In the genomic region with DNA sequence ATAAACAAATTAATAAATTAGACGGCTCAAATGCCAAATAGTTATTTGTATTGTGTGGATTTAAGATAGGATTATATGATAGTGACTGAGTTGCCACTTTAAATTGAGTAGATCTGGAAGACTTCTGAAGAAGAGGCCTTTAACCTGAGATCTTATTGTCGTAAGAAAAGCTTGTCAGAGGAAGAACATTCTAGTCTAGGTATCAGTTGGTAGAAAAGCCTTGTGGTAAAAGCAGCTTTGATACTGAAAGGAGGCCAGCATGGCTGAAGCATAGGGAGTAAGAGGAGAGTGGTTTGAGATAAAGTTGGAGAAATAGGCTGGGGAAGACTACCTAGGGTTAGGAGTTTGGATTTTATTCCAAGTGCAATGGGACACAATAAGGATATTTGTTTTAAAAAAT, we compare ENCODE assay signal across 20 cellular contexts. TPM values are rescaled to one million over a fixed set of nuclear protein-coding genes. Genes with fewer than 3 reads are reported as not detected.
DNase-seq lines count a peak whose midpoint lies in the region; ATAC-seq and TF ChIP-seq lines count a peak whose summit lies in the region.
"Had no signal": no experiment of that assay in that cellular context is flagged by ENCODE, and none has a peak within 500 bp of the region (broad histone marks: within the 10 kb centered on the region; RNA-seq: fewer than 3 reads in every experiment).

No MANE protein-coding gene starts in this region.

- H3K4me3 Mint-ChIP-seq in CD4-positive, CD25-positive, alpha-beta regulatory T cell = peak overlapping the region in 3 of 4 donors; percentile 24 to 73 (median 26)
- H3K4me3 Mint-ChIP-seq in CD4-positive, alpha-beta T cell = peak overlapping the region; percentile 62
- no peak overlapping the region for H3K4me3 Mint-ChIP-seq in activated B cell treated with CpG ODN at 0.5 μM for 24 hours
- H3K4me3 Mint-ChIP-seq: activated T-cell treated with anti-CD3 and anti-CD28 coated beads, Interleukin-2, amount 50 U/mL, for 4 hours; HFFc6 had no signal

- peaks cover 69% of the 10 kb centered on the region for H3K4me1 ChIP-seq in CD4-positive, CD25-positive, alpha-beta regulatory T cell (ENCODE audit: control insufficient read depth, insufficient read depth, low read length, poor library complexity, severe bottlenecking)
- H3K4me1 ChIP-seq in effector memory CD4-positive, alpha-beta T cell (ENCODE audit: control insufficient read depth, insufficient read depth, low read length, poor library complexity, severe bottlenecking) = peaks cover 62% of the 10 kb centered on the region
- H3K4me1 ChIP-seq: psoas muscle, sigmoid colon had no signal

- no peaks in the 10 kb centered on the region for H3K27me3 Mint-ChIP-seq in CD4-positive, CD25-positive, alpha-beta regulatory T cell
- no peaks in the 10 kb centered on the region for H3K27me3 Mint-ChIP-seq in CD4-positive, alpha-beta T cell
- H3K27me3 Mint-ChIP-seq in activated B cell treated with CpG ODN at 0.5 μM for 24 hours = no peaks in the 10 kb centered on the region

- H3K4me3 ChIP-seq in CD4-positive, CD25-positive, alpha-beta regulatory T cell (ENCODE audit: low read depth, low read length) = peak overlapping the region; percentile 21
- no peak overlapping the region for H3K4me3 ChIP-seq in effector memory CD4-positive, alpha-beta T cell (ENCODE audit: insufficient read depth, low read depth, low read length, poor library complexity, severe bottlenecking)
- no peak overlapping the region for H3K4me3 ChIP-seq in WERI-Rb-1 (ENCODE audit: low read depth, low read length)
- H3K4me3 ChIP-seq: psoas muscle, sigmoid colon, SK-N-MC had no signal

- CTCF ChIA-PET in CD4-positive, alpha-beta T cell (lab: Charles Lee) = interaction anchor here (0.8 to 1.6 kb wide), 6 partner anchors 86 to 384 kb away, joined by 3 to 10 read pairs (median 3); no protein-coding TSS in a partner anchor
- CTCF ChIA-PET in activated B cell treated with CpG ODN at 0.5 μM for 24 hours (lab: Charles Lee) = interaction anchor here (0.7 to 10.1 kb wide), 3 partner anchors 10 to 432 kb away, joined by 3 to 130 read pairs (median 4); no protein-coding TSS in a partner anchor

- H3K9me3 ChIP-seq in CD4-positive, CD25-positive, alpha-beta regulatory T cell (ENCODE audit: control insufficient read depth in 2 of 2, low read length in 2 of 2) = no peaks in the 10 kb centered on the region
- H3K9me3 ChIP-seq in CD4-positive, alpha-beta T cell (ENCODE audit: control insufficient read depth, low read length) = no peaks in the 10 kb centered on the region
- no peaks in the 10 kb centered on the region for H3K9me3 ChIP-seq in effector memory CD4-positive, alpha-beta T cell (ENCODE audit: control insufficient read depth, low read length)
- H3K9me3 ChIP-seq in WERI-Rb-1 (ENCODE audit: severe bottlenecking) = no peaks in the 10 kb centered on the region
- H3K9me3 ChIP-seq: psoas muscle, sigmoid colon had no signal

- H3K27ac ChIP-seq in CD4-positive, CD25-positive, alpha-beta regulatory T cell (ENCODE audit: insufficient read depth, low read length, poor library complexity, severe bottlenecking) = peak overlapping the region; percentile 68
- peak overlapping the region; percentile 59 for H3K27ac ChIP-seq in CD4-positive, alpha-beta T cell (ENCODE audit: low read depth, low read length)
- H3K27ac ChIP-seq in effector memory CD4-positive, alpha-beta T cell (ENCODE audit: insufficient read depth, low read length, poor library complexity, severe bottlenecking) = peak overlapping the region; percentile 62
- no peak overlapping the region for H3K27ac ChIP-seq in WERI-Rb-1
- H3K27ac ChIP-seq: KMS-11, psoas muscle, sigmoid colon, SK-N-MC had no signal

- peaks cover 22 to 39% (median 30%) of the 10 kb centered on the region in 4 donors for H3K4me1 Mint-ChIP-seq in CD4-positive, CD25-positive, alpha-beta regulatory T cell
- peaks cover 27% of the 10 kb centered on the region for H3K4me1 Mint-ChIP-seq in CD4-positive, alpha-beta T cell (ENCODE audit: low read depth)
- H3K4me1 Mint-ChIP-seq in activated B cell treated with CpG ODN at 0.5 μM for 24 hours = peaks cover 16% of the 10 kb centered on the region

- TF ChIP-seq CTCF in CD4-positive, alpha-beta T cell (IDR thresholded peaks at IDR 0.05) = no peak
- no peak for TF ChIP-seq CTCF in activated B cell treated with CpG ODN at 0.5 μM for 24 hours (IDR thresholded peaks at IDR 0.05)
- no peak for TF ChIP-seq CTCF in WERI-Rb-1 (IDR thresholded peaks at IDR 0.05; ENCODE audit: low read depth, low read length)

- POLR2A ChIA-PET in CD4-positive, alpha-beta T cell (lab: Charles Lee) = interaction anchor here (0.7 to 6.5 kb wide), 8 partner anchors 17 to 433 kb away, joined by 3 to 50 read pairs (median 10); a partner anchor contains a TSS
- POLR2A ChIA-PET in activated B cell treated with CpG ODN at 0.5 μM for 24 hours (lab: Charles Lee) = interaction anchor here (1.4 kb wide), 1 partner anchor 311 kb away, joined by 5 read pairs; no protein-coding TSS in a partner anchor

- no peaks in the 10 kb centered on the region for H3K27me3 ChIP-seq in CD4-positive, CD25-positive, alpha-beta regulatory T cell (ENCODE audit: control insufficient read depth, insufficient read depth, low read length)
- H3K27me3 ChIP-seq in CD4-positive, alpha-beta T cell (ENCODE audit: control insufficient read depth, insufficient read depth, low read length) = no peaks in the 10 kb centered on the region
- no peaks in the 10 kb centered on the region for H3K27me3 ChIP-seq in effector memory CD4-positive, alpha-beta T cell (replicated peaks; ENCODE audit: control insufficient read depth, insufficient read depth, low read length, poor library complexity, severe bottlenecking)
- no peaks in the 10 kb centered on the region for H3K27me3 ChIP-seq in WERI-Rb-1 (ENCODE audit: insufficient read depth, low read depth, severe bottlenecking)
- H3K27me3 ChIP-seq: sigmoid colon had no signal

- H3K27ac Mint-ChIP-seq in CD4-positive, CD25-positive, alpha-beta regulatory T cell = peak overlapping the region in 1 of 3 donors; percentile 77
- H3K27ac Mint-ChIP-seq in CD4-positive, alpha-beta T cell = no peak overlapping the region
- H3K27ac Mint-ChIP-seq in activated B cell treated with CpG ODN at 0.5 μM for 24 hours = peak overlapping the region; percentile 24

- H3K36me3 ChIP-seq in CD4-positive, CD25-positive, alpha-beta regulatory T cell (ENCODE audit: control insufficient read depth, insufficient read depth, low read length) = peaks cover 4% of the 10 kb centered on the region
- H3K36me3 ChIP-seq in effector memory CD4-positive, alpha-beta T cell (ENCODE audit: control insufficient read depth, insufficient read depth, low read length) = no peaks in the 10 kb centered on the region
- H3K36me3 ChIP-seq in WERI-Rb-1 = no peaks in the 10 kb centered on the region

- DNase-seq in CD4-positive, CD25-positive, alpha-beta regulatory T cell = no peak
- no peak for DNase-seq in CD4-positive, alpha-beta T cell
- DNase-seq in activated B cell treated with CpG ODN at 0.5 μM for 24 hours = no peak
- DNase-seq in effector memory CD4-positive, alpha-beta T cell = no peak
- DNase-seq in WERI-Rb-1 = no peak
- no peak for DNase-seq in NCI-H748 treated with DMSO at 0.1 percent for 48 hours (lab: John Stamatoyannopoulos, UW)
- DNase-seq: C1 segment of cervical spinal cord; cerebellar nuclear complex; GOT3; HFFc6; mesendoderm; occipital lobe; psoas muscle; sigmoid colon; stimulated activated naive CD4-positive, alpha-beta T cell treated with Interleukin-2 at 50 U/mL for 16 hours had no signal

- no peak for ATAC-seq in CD4-positive, CD25-positive, alpha-beta regulatory T cell (ENCODE audit: low read depth in 2 of 2)
- ATAC-seq in CD4-positive, alpha-beta T cell (ENCODE audit: poor library complexity) = peak; percentile 28
- ATAC-seq in activated B cell treated with CpG ODN at 0.5 μM for 24 hours (ENCODE audit: low read depth) = no peak
- ATAC-seq in GM18873 (IDR thresholded peaks at IDR 0.05; ENCODE audit: low FRiP score, unreplicated experiment) = no peak
- ATAC-seq: left lobe of liver, psoas muscle had no signal

- intact Hi-C loops in CD4-positive, alpha-beta T cell (cut with DNase I, micrococcal nuclease) = loop anchor here (5.0 to 10.0 kb wide), 4 partner anchors 72 to 210 kb away; a partner anchor contains a TSS
- intact Hi-C loops in activated B cell treated with CpG ODN at 0.5 μM for 24 hours (cut with micrococcal nuclease) = loop anchor here (5.0 kb wide), 1 partner anchor 102 kb away; a partner anchor contains a TSS

- H3K9me3 Mint-ChIP-seq in CD4-positive, CD25-positive, alpha-beta regulatory T cell = peaks cover 0 to 1% (median 0%) of the 10 kb centered on the region in 7 donors
- H3K9me3 Mint-ChIP-seq in CD4-positive, alpha-beta T cell = peaks cover 2% of the 10 kb centered on the region
- no peaks in the 10 kb centered on the region for H3K9me3 Mint-ChIP-seq in activated B cell treated with CpG ODN at 0.5 μM for 24 hours
- H3K9me3 Mint-ChIP-seq: HFFc6 had no signal

- H3K36me3 Mint-ChIP-seq in CD4-positive, CD25-positive, alpha-beta regulatory T cell = peaks cover 21% of the 10 kb centered on the region
- peaks cover 37% of the 10 kb centered on the region for H3K36me3 Mint-ChIP-seq in CD4-positive, alpha-beta T cell (ENCODE audit: low read depth)
- peaks cover 33% of the 10 kb centered on the region for H3K36me3 Mint-ChIP-seq in activated B cell treated with CpG ODN at 0.5 μM for 24 hours (ENCODE audit: low read depth)

RNA-seq across cellular contexts. Expression of a gene that starts 29.1 kb away (rescaled TPM):
- 29.1 TPM for total RNA-seq in CD4-positive, CD25-positive, alpha-beta regulatory T cell
- 10 to 100 TPM; 12.8 to 16.8 (median 13.9) TPM for polyA plus RNA-seq in CD4-positive, CD25-positive, alpha-beta regulatory T cell
- 10 to 100 TPM; 21.6 to 21.7 TPM for total RNA-seq in CD4-positive, alpha-beta T cell
- total RNA-seq in activated B cell treated with CpG ODN at 0.5 μM for 24 hours = 21.1 and 25.7 TPM in 2 replicates

RNA-seq across cellular contexts. Expression of a gene that starts 30.3 kb away (rescaled TPM):
- 1.6 TPM for total RNA-seq in CD4-positive, CD25-positive, alpha-beta regulatory T cell
- polyA plus RNA-seq in CD4-positive, CD25-positive, alpha-beta regulatory T cell = 1 to 10 TPM in 2 of 4 donors, under 1 TPM in 2; 0.91 to 2.7 (median 1.3) TPM
- 1 to 10 TPM; 1.5 to 1.8 TPM for total RNA-seq in CD4-positive, alpha-beta T cell
- total RNA-seq in activated B cell treated with CpG ODN at 0.5 μM for 24 hours = 3.7 and 4.8 TPM in 2 replicates
